Comparison of ENCODE assay signal across 7 cellular contexts in the genomic region with DNA sequence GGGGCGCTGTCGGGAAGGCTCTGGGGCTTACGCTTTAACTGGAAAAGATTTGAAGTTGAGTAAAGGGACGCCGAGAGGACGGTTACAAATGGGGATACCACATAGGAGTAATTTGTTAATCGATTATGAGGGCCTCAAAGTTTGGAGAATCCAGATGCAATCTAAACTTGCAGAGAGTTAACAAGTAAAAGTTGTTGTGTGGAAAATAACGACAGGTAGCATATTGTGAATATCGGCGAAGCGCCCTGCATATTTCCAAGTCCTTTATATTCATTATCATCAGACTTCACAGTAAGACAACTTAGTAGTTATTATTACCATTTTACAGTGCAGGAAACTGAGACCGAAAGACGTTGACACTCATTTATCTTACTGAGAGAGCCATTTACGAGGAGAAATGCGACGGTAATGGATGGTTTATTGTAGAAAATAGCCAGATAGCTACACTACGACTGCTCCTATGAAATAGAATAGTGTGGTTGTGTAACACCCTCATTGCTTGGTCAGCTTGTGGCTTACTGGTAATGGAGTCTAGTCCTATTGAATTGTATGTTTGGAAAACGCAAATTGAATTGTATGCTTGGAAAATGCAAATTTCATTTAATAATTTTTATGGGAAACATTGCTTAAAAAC. TPM values are rescaled to one million over a fixed set of nuclear protein-coding genes. Genes with fewer than 3 reads are reported as not detected.
DNase-seq lines count a peak whose midpoint lies in the region; ATAC-seq and TF ChIP-seq lines count a peak whose summit lies in the region.

No MANE protein-coding gene starts in this region.

- no peak for ATAC-seq in GM21825 (IDR thresholded peaks at IDR 0.05; ENCODE audit: unreplicated experiment)

- H3K4me1 ChIP-seq in mononuclear cell (ENCODE audit: insufficient read depth, low read length), result peaks cover 52% of the 10 kb centered on the region

- no peak for TF ChIP-seq POLR2A in NB4 (IDR thresholded peaks at IDR 0.05; ENCODE audit: extremely low read depth, insufficient read length)

- DNase-seq in NB4 (ENCODE audit: low read depth) (peak; percentile 68), choroid plexus epithelial cell (ENCODE audit: low read depth) (peak; percentile 71), SHP77 (lab: John Stamatoyannopoulos, UW) (no peak), H4 (ENCODE audit: low spot score) (no peak)

- peaks cover 21% of the 10 kb centered on the region for H3K27me3 ChIP-seq in mononuclear cell (ENCODE audit: insufficient read depth, low read length)

- TF ChIP-seq CTCF in NB4 (IDR thresholded peaks at IDR 0.05; ENCODE audit: low read depth, low read length) (no peak), choroid plexus epithelial cell (conservative IDR thresholded peaks at IDR 0.05; ENCODE audit: low read depth, low read length) (no peak)

- H3K9me3 ChIP-seq in mononuclear cell (ENCODE audit: low read depth, low read length), result no peaks in the 10 kb centered on the region

- peak overlapping the region; percentile 91 for H3K4me3 ChIP-seq in GM08714 (ENCODE audit: low read length)
- peak overlapping the region; percentile 95 for H3K4me3 ChIP-seq in NB4 (ENCODE audit: low read depth, low read length)
- peak overlapping the region; percentile 93 for H3K4me3 ChIP-seq in choroid plexus epithelial cell (ENCODE audit: low read depth, low read length)
- H3K4me3 ChIP-seq in mononuclear cell (ENCODE audit: low read length), result peak overlapping the region; percentile 64

RNA-seq across cellular contexts. Expression of a gene that starts 0.7 kb away (rescaled TPM):
- total RNA-seq in mononuclear cell, result 19.7 TPM
- total RNA-seq in H4 (2014; rRNA removed; shearing (Covaris generic)), result 29.9 and 35.0 TPM in 2 replicates

RNA-seq across cellular contexts. Expression of a gene that starts 12.3 kb away (rescaled TPM):
- not detected for total RNA-seq in mononuclear cell
- total RNA-seq in H4 (2014; rRNA removed; shearing (Covaris generic)), result not detected in 2 replicates

Comparison
In these comparisons a context has a peak if more than half of its experiments do, and no peak if none do; other contexts are left out.
1. DNase-seq: peak in NB4 (single experiment) and choroid plexus epithelial cell (single experiment); none in SHP77 (0 of 2) and H4 (single experiment).
2. Peak in every context shown above with its lines, with median percentiles within 50 percentile points of each other: H3K4me3 ChIP-seq.